ENCODE assay signal across 2 cellular contexts in the genomic region with DNA sequence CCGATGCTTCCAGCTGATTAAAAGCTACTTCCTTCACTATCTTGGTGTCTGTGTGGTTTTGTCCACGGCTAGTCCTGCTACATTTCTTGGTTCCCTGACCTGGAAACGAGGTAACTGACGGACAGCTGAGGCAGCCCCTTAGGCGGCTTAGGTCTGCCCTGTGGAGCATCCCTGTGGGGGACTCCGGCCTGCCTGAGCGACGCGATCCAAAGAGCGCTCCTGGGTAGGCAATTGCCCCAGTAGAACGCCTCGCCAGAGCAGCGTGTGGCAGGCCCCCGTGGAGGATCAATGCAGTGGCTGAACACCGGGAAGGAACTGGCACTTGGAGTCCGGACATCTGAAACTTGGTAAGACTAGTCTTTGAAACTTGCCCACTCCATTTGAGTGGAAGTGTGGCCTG.
A peak's percentile ranks its signal among the peaks of the same experiment; 100 is the strongest.
DNase-seq lines count a peak whose midpoint lies in the region; FAIRE-seq and TF ChIP-seq lines count a peak whose summit lies in the region.
"Not testable (repeated sequence)": the region's sequence is repeated elsewhere in the genome, so short reads cannot be mapped to it uniquely, and the experiment has no call there.

No MANE protein-coding gene starts in this region.

- not testable (repeated sequence) for H3K4ac ChIP-seq in H1 (replicated peaks; ENCODE audit: insufficient read length, low read depth, low read length)

- not testable (repeated sequence) for H3K79me2 ChIP-seq in OCI-LY3 (ENCODE audit: low read length); H1 (ENCODE audit: control insufficient read depth in 1 of 2, insufficient read depth in 2 of 2, low read length in 2 of 2)

- H2BK20ac ChIP-seq in H1 (ENCODE audit: low read length) = not testable (repeated sequence)

- H4K5ac ChIP-seq in H1 (ENCODE audit: insufficient read length, low read depth, low read length) = not testable (repeated sequence)

- not testable (repeated sequence) for H2AK5ac ChIP-seq in H1 (ENCODE audit: low read depth, low read length)

- not testable (repeated sequence) for H3K14ac ChIP-seq in H1 (ENCODE audit: insufficient read length)

- peaks cover 15% of the 10 kb centered on the region for H3K4me1 ChIP-seq in OCI-LY3 (ENCODE audit: low read length)
- H3K4me1 ChIP-seq in H1 (replicated peaks in 1 of 4; ENCODE audit: control insufficient read depth in 3 of 4, insufficient read depth in 4 of 4, low read length in 3 of 4) = not testable (repeated sequence)

- TF ChIP-seq EP300 in H1 (IDR thresholded peaks at IDR 0.05; ENCODE audit: borderline replicate concordance in 1 of 2, low read depth in 2 of 2, low read length in 2 of 2) = not testable (repeated sequence)

- not testable (repeated sequence) for H3K18ac ChIP-seq in H1 (ENCODE audit: extremely low read depth, low read length)

- not testable (repeated sequence) for H4K91ac ChIP-seq in H1 (replicated peaks; ENCODE audit: insufficient read length, low read length)

- WGBS in H1 (ENCODE audit: extremely low coverage in 1 of 2, insufficient coverage in 1 of 2, insufficient read length in 1 of 2, insufficient replicate concordance in 2 of 2, low coverage in 1 of 2, low lambda C conversion rate in 2 of 2, missing lambda C conversion rate in 1 of 2), 2 experiments = 89% methylated on average over 4 of the region's 16 CpGs; no CpG with 5 or more reads in 1 of the 2 experiments

- H3K27me3 ChIP-seq in OCI-LY3 (ENCODE audit: low read depth, low read length); H1 (replicated peaks in 1 of 4; ENCODE audit: control insufficient read depth in 3 of 4, extremely low read depth in 1 of 4, insufficient read depth in 3 of 4, low read length in 3 of 4): not testable (repeated sequence)

- TF ChIP-seq RAD21 in H1 (IDR thresholded peaks at IDR 0.05 in 1 of 2, conservative IDR thresholded peaks at IDR 0.05 in 1 of 2; ENCODE audit: low read depth in 2 of 2, low read length in 2 of 2) = not testable (repeated sequence)

- H3K36me3 ChIP-seq in OCI-LY3 (replicated peaks; ENCODE audit: low read depth, low read length); H1 (ENCODE audit: control insufficient read depth in 2 of 4, insufficient read depth in 4 of 4, low read length in 3 of 4): not testable (repeated sequence)

- H4K8ac ChIP-seq in H1 (ENCODE audit: extremely low read depth, insufficient read depth, low read length) = not testable (repeated sequence)

- H2BK12ac ChIP-seq in H1 (ENCODE audit: low read depth, low read length) = not testable (repeated sequence)

- H2BK120ac ChIP-seq in H1 (replicated peaks; ENCODE audit: low read depth, low read length) = not testable (repeated sequence)

- not testable (repeated sequence) for H3K23me2 ChIP-seq in H1 (ENCODE audit: low read depth, low read length)

- not testable (repeated sequence) for TF ChIP-seq CTCF in OCI-LY3 (IDR thresholded peaks at IDR 0.05; ENCODE audit: low read depth, low read length); H1 (IDR thresholded peaks at IDR 0.05; ENCODE audit: control extremely low read depth in 1 of 3, insufficient read depth in 1 of 3, low read depth in 1 of 3, low read length in 3 of 3)

- not testable (repeated sequence) for DNase-seq in H1 (ENCODE audit: low read depth in 1 of 2, low spot score in 2 of 2)

- not testable (repeated sequence) for TF ChIP-seq POLR2A in H1 (IDR thresholded peaks at IDR 0.05; ENCODE audit: control extremely low read depth in 1 of 2, low read depth in 2 of 2, low read length in 2 of 2)

- not testable (repeated sequence) for H4K20me1 ChIP-seq in OCI-LY3 (ENCODE audit: insufficient read depth, low read length); H1 (replicated peaks in 1 of 2; ENCODE audit: control insufficient read depth in 1 of 2, insufficient read depth in 2 of 2, low read length in 2 of 2)

- H3K56ac ChIP-seq in H1 (replicated peaks; ENCODE audit: insufficient read length, low read depth, low read length) = not testable (repeated sequence)

- not testable (repeated sequence) for H3K9me3 ChIP-seq in OCI-LY3 (ENCODE audit: insufficient read depth, low read length); H1 (ENCODE audit: insufficient read depth in 2 of 2, low read depth in 1 of 2, low read length in 1 of 2)

- not testable (repeated sequence) for H3K23ac ChIP-seq in H1 (ENCODE audit: insufficient read length)

- H3K4me3 ChIP-seq in OCI-LY3 (ENCODE audit: low read length) = peak overlapping the region; percentile 37; the same call in 1 of the 2 replicates
- H3K4me3 ChIP-seq in H1 (ENCODE audit: extremely low read depth in 1 of 4, insufficient read depth in 2 of 4, low read depth in 3 of 4, low read length in 4 of 4) = not testable (repeated sequence)

- H3K27ac ChIP-seq in OCI-LY3 (ENCODE audit: low read length) = peak overlapping the region; percentile 84
- not testable (repeated sequence) for H3K27ac ChIP-seq in H1 (ENCODE audit: low read depth, low read length)

- CTCF ChIA-PET in H1 (lab: Charles Lee; ENCODE audit: partially characterized antibody) = not testable (repeated sequence)

- POLR2A ChIA-PET in H1 (lab: Charles Lee; ENCODE audit: partially characterized antibody) = not testable (repeated sequence)

- H3K79me1 ChIP-seq in H1 (ENCODE audit: low read depth, low read length) = not testable (repeated sequence)

- peak overlapping the region; percentile 55 for H3K4me2 ChIP-seq in OCI-LY3 (ENCODE audit: low read length)
- H3K4me2 ChIP-seq in H1 (ENCODE audit: insufficient read depth in 1 of 2, low read depth in 2 of 2, low read length in 2 of 2) = not testable (repeated sequence)

- peak; percentile 55 for FAIRE-seq in H1 (lab: Jason Lieb, UNC)

- H2BK5ac ChIP-seq in H1 (ENCODE audit: low read depth, low read length) = not testable (repeated sequence)

- H2AFZ ChIP-seq in OCI-LY3 (ENCODE audit: low read depth, low read length); H1 (ENCODE audit: low read length): not testable (repeated sequence)

- H3K9ac ChIP-seq in OCI-LY3 (ENCODE audit: low read length) = peak overlapping the region; percentile 24; the same call in 1 of the 2 replicates
- H3K9ac ChIP-seq in H1 (replicated peaks in 1 of 4; ENCODE audit: extremely low read depth in 1 of 4, low read depth in 3 of 4, low read length in 3 of 4) = not testable (repeated sequence)

- H2BK15ac ChIP-seq in H1 (ENCODE audit: low read length) = not testable (repeated sequence)
